Comparison of ENCODE assay signal across 21 cellular contexts in genomic region chr11:69908511-69909220, GRCh38.
"Had no signal": no experiment of that assay in that cellular context is flagged by ENCODE, and none has a peak within 500 bp of the region (broad histone marks: within the 10 kb centered on the region; RNA-seq: fewer than 3 reads in every experiment).

No MANE protein-coding gene starts in this region.

- DNase-seq: activated B cell treated with CpG ODN at 0.5 μM for 24 hours; activated CD4-positive, alpha-beta T cell treated with anti-CD3 and anti-CD28 coated beads, Interleukin-2, amount 50 U/mL, for 1 hour; activated CD8-positive, alpha-beta T cell treated with anti-CD3 and anti-CD28 coated beads for 36 hours; activated T-cell treated with anti-CD3 and anti-CD28 coated beads, Interleukin-2, amount 50 U/mL, for 4 hours; colonic mucosa; effector CD8-positive, alpha-beta T cell; esophagus squamous epithelium; foreskin melanocyte; islet precursor cell; left cardiac atrium; midbrain; naive thymus-derived CD8-positive, alpha-beta T cell; occipital lobe; stimulated activated CD4-positive, alpha-beta T cell treated with anti-CD3 and anti-CD28 coated beads, Interleukin-12 subunit alpha, Interleukin-12 subunit beta, amount 100 ng/mL, for 4 hours; stimulated activated CD4-positive, alpha-beta T cell treated with anti-CD3 and anti-CD28 coated beads, Interleukin-4, amount 100 ng/mL, for 1 hour; stimulated activated naive CD8-positive, alpha-beta T cell treated with anti-CD3 and anti-CD28 coated beads, Interleukin-15, Interleukin-2, amounts not matched to agents 100 U/mL and 50 U/mL, for 24 hours; T-helper 2 cell; testis; transverse colon had no signal

- ATAC-seq: activated CD8-positive, alpha-beta T cell treated with anti-CD3 and anti-CD28 coated beads for 36 hours; activated T-cell treated with anti-CD3 and anti-CD28 coated beads, Interleukin-2, amount 50 U/mL, for 4 hours; naive thymus-derived CD8-positive, alpha-beta T cell; right lobe of liver; stimulated activated naive CD8-positive, alpha-beta T cell treated with anti-CD3 and anti-CD28 coated beads, Interleukin-15, Interleukin-2, amounts not matched to agents 100 U/mL and 50 U/mL, for 24 hours had no signal

- H3K4me1 ChIP-seq: esophagus squamous epithelium, right lobe of liver had no signal

- H3K27me3 ChIP-seq: colonic mucosa, right lobe of liver, testis had no signal

- H3K9me3 ChIP-seq: colonic mucosa, esophagus squamous epithelium, right lobe of liver, testis, transverse colon had no signal

- H3K36me3 ChIP-seq: colonic mucosa, esophagus squamous epithelium, right lobe of liver, transverse colon had no signal

- H3K27ac ChIP-seq: colonic mucosa, epithelial cell of prostate, esophagus squamous epithelium, right lobe of liver, testis, transverse colon had no signal

- H3K4me3 ChIP-seq: colonic mucosa, esophagus squamous epithelium, right lobe of liver, testis, transverse colon had no signal
